Comparison of ENCODE assay signal across 17 cellular contexts in the genomic region with DNA sequence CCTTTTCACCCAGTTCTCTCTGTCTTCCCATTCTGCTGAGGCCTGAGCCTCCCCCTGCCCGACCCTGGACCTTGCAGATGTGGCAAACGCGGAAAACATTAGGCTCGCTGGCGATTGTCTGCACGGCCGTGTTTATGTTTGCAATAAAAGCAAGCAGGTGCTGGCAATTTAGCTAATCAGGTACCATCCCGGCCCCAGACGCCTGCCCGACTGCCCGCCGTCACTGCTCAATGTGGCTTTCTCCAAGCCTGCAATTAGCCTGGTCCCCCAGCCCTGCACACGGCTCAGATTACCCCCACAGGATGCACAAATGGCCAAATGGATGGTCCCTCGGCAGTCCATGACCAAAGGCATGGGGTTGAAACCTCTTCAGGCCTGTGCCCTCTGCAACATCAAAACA.
DNase-seq lines count a peak whose midpoint lies in the region; ATAC-seq and TF ChIP-seq lines count a peak whose summit lies in the region.
"Had no signal": no experiment of that assay in that cellular context is flagged by ENCODE, and none has a peak within 500 bp of the region (broad histone marks: within the 10 kb centered on the region; RNA-seq: fewer than 3 reads in every experiment).

No MANE protein-coding gene starts in this region.

- TF ChIP-seq CTCF in nephron (IDR thresholded peaks at IDR 0.05; ENCODE audit: unreplicated experiment in 3 of 3): no peak
- TF ChIP-seq CTCF in breast epithelium (IDR thresholded peaks at IDR 0.05): no peak

- H3K4me3 Mint-ChIP-seq in nephron: peak overlapping the region in 1 of 3 experiments; percentile 1
- H3K4me3 Mint-ChIP-seq: B cell; CD8-positive, alpha-beta memory T cell had no signal

- no peak for TF ChIP-seq POLR2A in breast epithelium (IDR thresholded peaks at IDR 0.05)

- ATAC-seq in HG03378 (IDR thresholded peaks at IDR 0.05; ENCODE audit: unreplicated experiment): no peak
- ATAC-seq: K562 had no signal

- H3K4me1 Mint-ChIP-seq in nephron: peaks cover 63% of the 10 kb centered on the region
- H3K4me1 Mint-ChIP-seq: B cell; CD8-positive, alpha-beta memory T cell had no signal

- no peaks in the 10 kb centered on the region for H3K4me1 ChIP-seq in breast epithelium

- no peak overlapping the region for H3K4me3 ChIP-seq in breast epithelium
- H3K4me3 ChIP-seq: GM23248, K562, SK-N-MC had no signal

- H3K9me3 ChIP-seq in breast epithelium: no peaks in the 10 kb centered on the region

- H3K36me3 Mint-ChIP-seq in nephron (ENCODE audit: low read depth): no peaks in the 10 kb centered on the region
- H3K36me3 Mint-ChIP-seq: CD8-positive, alpha-beta memory T cell had no signal

- H3K9me3 Mint-ChIP-seq in nephron: no peaks in the 10 kb centered on the region

- DNase-seq in NCI-H1436 (lab: John Stamatoyannopoulos, UW) (peak; percentile 15), NCI-H1436 treated with DMSO at 0.1 percent for 48 hours (lab: John Stamatoyannopoulos, UW) (no peak), NCI-H1105 treated with DMSO at 0.1 percent for 48 hours (lab: John Stamatoyannopoulos, UW) (peak; percentile 85), NCI-H69 (lab: John Stamatoyannopoulos, UW) (peak; percentile 81), OCI-M1 (lab: John Stamatoyannopoulos, UW) (no peak), breast epithelium (ENCODE audit: low spot score in 2 of 2) (no peak)
- DNase-seq: CD8-positive, alpha-beta memory T cell; GF-D8; GM23248; NCI-H226; NCI-H526 treated with DMSO at 0.1 percent for 48 hours had no signal

- H3K27ac ChIP-seq in breast epithelium: no peak overlapping the region
- H3K27ac ChIP-seq: 22Rv1, GM23248, SK-N-MC had no signal

- H3K27me3 Mint-ChIP-seq in nephron (ENCODE audit: low read depth): peaks cover 46% of the 10 kb centered on the region

- peak overlapping the region; percentile 14 to 70 (median 36) for H3K27ac Mint-ChIP-seq in nephron
- H3K27ac Mint-ChIP-seq: B cell; CD8-positive, alpha-beta memory T cell had no signal

- peaks cover 0 to 6% of the 10 kb centered on the region in 2 donors for H3K27me3 ChIP-seq in breast epithelium

- no peaks in the 10 kb centered on the region for H3K36me3 ChIP-seq in breast epithelium

- intact Hi-C loops in breast epithelium (cut with DNase I; ENCODE audit: low total_unique reads): no loop called here

Comparison
In these comparisons a context has a peak if more than half of its experiments do, and no peak if none do; other contexts are left out.
1. DNase-seq: peak in NCI-H1436 (single experiment), NCI-H1105 treated with DMSO at 0.1 percent for 48 hours (single experiment) and NCI-H69 (single experiment); none in NCI-H1436 treated with DMSO at 0.1 percent for 48 hours (single experiment), OCI-M1 (single experiment) and breast epithelium (0 of 2).